ENCODE assay signal across 8 cellular contexts in genomic region chr4:52658671-52659015, GRCh38. TPM values are rescaled to one million over a fixed set of nuclear protein-coding genes. Genes with fewer than 3 reads are reported as not detected.
DNase-seq lines count a peak whose midpoint lies in the region; ATAC-seq and TF ChIP-seq lines count a peak whose summit lies in the region.

No MANE protein-coding gene starts in this region.

- H3K36me3 ChIP-seq in ascending aorta = no peaks in the 10 kb centered on the region

- intact Hi-C loops in ascending aorta (cut with DNase I) = loop anchor here (1.0 to 10.0 kb wide), 8 partner anchors 16 to 708 kb away; partner anchors contain the start of genes SCFD2 and SGCB

- H3K4me1 ChIP-seq in ascending aorta = peaks cover 0 to 9% of the 10 kb centered on the region in 2 donors

- no peaks in the 10 kb centered on the region for H3K9me3 ChIP-seq in ascending aorta

- ATAC-seq in HG03354 (IDR thresholded peaks at IDR 0.05; ENCODE audit: poor library complexity, severe bottlenecking, unreplicated experiment) (peak; percentile 29), HG03196 (IDR thresholded peaks at IDR 0.05; ENCODE audit: unreplicated experiment) (no peak)

- DNase-seq in NCI-H146 (lab: John Stamatoyannopoulos, UW) (peak; percentile 55), NCI-H146 treated with DMSO at 0.1 percent for 48 hours (lab: John Stamatoyannopoulos, UW; ENCODE audit: unreplicated experiment) (no peak), ascending aorta (ENCODE audit: low spot score in 2 of 2) (no peak), islet precursor cell (peak; percentile 52), substantia nigra (lab: John Stamatoyannopoulos, UW) (peak in 6 of 49 donors; percentile 17 to 61 (median 36)), HUDEP-2 (lab: John Stamatoyannopoulos, UW; ENCODE audit: unreplicated experiment in 76 of 76) (no peak)

- H3K27ac ChIP-seq in ascending aorta (peak overlapping the region; percentile 95 to 96), substantia nigra (ENCODE audit: low read depth, low read length, poor library complexity, severe bottlenecking) (peak overlapping the region; percentile 83)

- no peaks in the 10 kb centered on the region for H3K27me3 ChIP-seq in ascending aorta

- TF ChIP-seq CTCF in ascending aorta (IDR thresholded peaks at IDR 0.05) = no peak

- H3K4me3 ChIP-seq in ascending aorta = peak overlapping the region; percentile 75 to 97

RNA-seq across cellular contexts. Expression of gene USP46, which starts 0.5 kb away (rescaled TPM):
- 7.5 TPM for total RNA-seq in ascending aorta

Comparison
In these comparisons a context has a peak if more than half of its experiments do, and no peak if none do; other contexts are left out.
1. DNase-seq: peak in NCI-H146 (single experiment) and islet precursor cell (single experiment); none in NCI-H146 treated with DMSO at 0.1 percent for 48 hours (single experiment), ascending aorta (0 of 2) and HUDEP-2 (0 of 76).